ENCODE assay signal across 8 cellular contexts in genomic region chr3:86774082-86774691, GRCh38.
DNase-seq lines count a peak whose midpoint lies in the region; ATAC-seq and TF ChIP-seq lines count a peak whose summit lies in the region.

No MANE protein-coding gene starts in this region.

- H3K36me3 ChIP-seq in HEK293 (ENCODE audit: control insufficient read depth in 2 of 2, insufficient read depth in 1 of 2, low read length in 2 of 2) (no peaks in the 10 kb centered on the region), OCI-LY1 (ENCODE audit: insufficient read depth, low read length) (no peaks in the 10 kb centered on the region), spleen (no peaks in the 10 kb centered on the region)

- H3K27me3 ChIP-seq in OCI-LY1 (ENCODE audit: insufficient read depth, low read length): no peaks in the 10 kb centered on the region
- H3K27me3 ChIP-seq in spleen (replicated peaks in 1 of 7): no peaks in the 10 kb centered on the region

- TF ChIP-seq CTCF in AG09319 (IDR thresholded peaks at IDR 0.05; ENCODE audit: low read depth, low read length) (peak; percentile 48), HEK293 (tag by site-specific recombination; IDR thresholded peaks at IDR 0.05) (no peak), OCI-LY1 (IDR thresholded peaks at IDR 0.05; ENCODE audit: low read length) (peak; percentile 52), epithelial cell of esophagus (IDR thresholded peaks at IDR 0.05; ENCODE audit: insufficient read depth, low read depth, low read length, missing control alignments) (peak; percentile 32), spleen (IDR thresholded peaks at IDR 0.05 in 8 of 11, conservative IDR thresholded peaks at IDR 0.05 in 3 of 11) (peak in 7 of 11 experiments; percentile 23 to 53 (median 43))

- no peak overlapping the region for H2AFZ ChIP-seq in OCI-LY1 (ENCODE audit: low read length)

- CTCF ChIA-PET in HEK293 (lab: Yijun Ruan, JAX): interaction anchor here (0.6 to 5.7 kb wide), 12 partner anchors 8 to 394 kb away, joined by 3 to 48 read pairs (median 4); no protein-coding TSS in a partner anchor

- POLR2A ChIA-PET in HEK293 (lab: Yijun Ruan, JAX): no interaction called here

- no peak for ATAC-seq in HG03439 (IDR thresholded peaks at IDR 0.05; ENCODE audit: unreplicated experiment)
- ATAC-seq in HG02870 (IDR thresholded peaks at IDR 0.05; ENCODE audit: unreplicated experiment): no peak

- H3K4me2 ChIP-seq in OCI-LY1 (ENCODE audit: low read length): no peak overlapping the region

- intact Hi-C loops in spleen (cut with DNase I; ENCODE audit: low total_unique reads): loop anchor here (5.0 to 10.0 kb wide), 2 partner anchors 311 to 393 kb away; no protein-coding TSS in a partner anchor

- H4K20me1 ChIP-seq in OCI-LY1 (ENCODE audit: insufficient read depth, low read length): no peaks in the 10 kb centered on the region

- H3K9me2 ChIP-seq in OCI-LY1 (ENCODE audit: low read depth, low read length): no peaks in the 10 kb centered on the region

- 33 to 38% (median 35%) methylated on average over 3 of the region's 3 CpGs for WGBS in spleen, 5 donors

- H3K9me3 ChIP-seq in HEK293 (ENCODE audit: control insufficient read depth, insufficient read depth, low read depth, low read length): no peaks in the 10 kb centered on the region
- H3K9me3 ChIP-seq in OCI-LY1 (ENCODE audit: low read length): no peaks in the 10 kb centered on the region
- H3K9me3 ChIP-seq in spleen: no peaks in the 10 kb centered on the region

- H3K4me3 ChIP-seq in HEK293 (ENCODE audit: low read depth, low read length) (no peak overlapping the region), OCI-LY1 (ENCODE audit: low read depth, low read length, poor library complexity, severe bottlenecking) (no peak overlapping the region), epithelial cell of esophagus (ENCODE audit: low read length) (no peak overlapping the region), spleen (no peak overlapping the region)

- no peaks in the 10 kb centered on the region for H3K79me2 ChIP-seq in OCI-LY1 (ENCODE audit: insufficient read depth, low read length)

- DNase-seq in AG09319 (ENCODE audit: extremely low read depth, low read depth): no peak
- DNase-seq in epithelial cell of esophagus (ENCODE audit: low read depth): peak; percentile 57
- DNase-seq in spleen: no peak
- DNase-seq in activated gamma-delta T cell (lab: John Stamatoyannopoulos, UW): no peak

- no peak overlapping the region for H3K27ac ChIP-seq in HEK293 (ENCODE audit: extremely low read depth, low read depth, low read length)
- no peak overlapping the region for H3K27ac ChIP-seq in OCI-LY1 (ENCODE audit: low read depth, low read length, poor library complexity, severe bottlenecking)
- no peak overlapping the region for H3K27ac ChIP-seq in spleen

- no peak for TF ChIP-seq POLR2A in spleen (IDR thresholded peaks at IDR 0.05)

- no peaks in the 10 kb centered on the region for H3F3A ChIP-seq in OCI-LY1 (ENCODE audit: insufficient read depth, low read length)

- H3K9ac ChIP-seq in OCI-LY1 (ENCODE audit: low read length): no peak overlapping the region

- no peaks in the 10 kb centered on the region for H3K4me1 ChIP-seq in HEK293 (ENCODE audit: control insufficient read depth, insufficient read depth, low read length)
- H3K4me1 ChIP-seq in OCI-LY1 (ENCODE audit: insufficient read depth, low read length, severe bottlenecking): no peaks in the 10 kb centered on the region
- H3K4me1 ChIP-seq in spleen: no peaks in the 10 kb centered on the region

TF ChIP-seq in HEK293, 187 proteins besides CTCF, POLR2A, EP300 and RAD21:
- no peak for TF ChIP-seq SP3 (tag by site-specific recombination; IDR thresholded peaks at IDR 0.05)
- no peak for TF ChIP-seq ZNF544 (tag by site-specific recombination; IDR thresholded peaks at IDR 0.05)
- no peak for TF ChIP-seq SP2 (tag by site-specific recombination; IDR thresholded peaks at IDR 0.05)
- TF ChIP-seq ZNF654 (tag by site-specific recombination; IDR thresholded peaks at IDR 0.05; ENCODE audit: low read depth): peak; percentile 49
- TF ChIP-seq ZNF639 (tag by site-specific recombination; IDR thresholded peaks at IDR 0.05): no peak
- TF ChIP-seq ZNF184 (tag by site-specific recombination; IDR thresholded peaks at IDR 0.05): no peak
- no peak for TF ChIP-seq KLF10 (tag by site-specific recombination; IDR thresholded peaks at IDR 0.05)
- TF ChIP-seq PRDM4 (tag by site-specific recombination; IDR thresholded peaks at IDR 0.05): no peak
- TF ChIP-seq WT1 (tag by site-specific recombination; IDR thresholded peaks at IDR 0.05): no peak
